In genomic region chr1:63569917-63570316, GRCh38 we compare ENCODE assay signal across 1 cellular context.
TF ChIP-seq lines count a peak whose summit lies in the region.

No MANE protein-coding gene starts in this region.

TF ChIP-seq in GM12878, 131 proteins besides CTCF, POLR2A, EP300 and RAD21:
- TF ChIP-seq ATF7 (IDR thresholded peaks at IDR 0.05; ENCODE audit: low read depth): peak; percentile 74
- TF ChIP-seq ZNF384 (IDR thresholded peaks at IDR 0.05; ENCODE audit: borderline replicate concordance, low read depth, low read length): no peak
